In genomic region chr15:22665059-22665702, GRCh38 we compare ENCODE assay signal across 8 cellular contexts.
DNase-seq lines count a peak whose midpoint lies in the region; ATAC-seq and TF ChIP-seq lines count a peak whose summit lies in the region.
"Not testable (repeated sequence)": the region's sequence is repeated elsewhere in the genome, so short reads cannot be mapped to it uniquely, and the experiment has no call there.

No MANE protein-coding gene starts in this region.

- not testable (repeated sequence) for H3K79me2 ChIP-seq in DND-41 (ENCODE audit: insufficient read depth, low read length); osteoblast (ENCODE audit: insufficient read depth, low read length)

- H3K27ac ChIP-seq in DND-41 (ENCODE audit: low read length) (peak overlapping the region; percentile 50; the same call in 1 of the 2 replicates), osteoblast (ENCODE audit: low read depth, low read length) (peak overlapping the region; percentile 68)
- peak overlapping the region; percentile 45 for H3K27ac ChIP-seq in effector memory CD4-positive, alpha-beta T cell (ENCODE audit: insufficient read depth, low read length, poor library complexity, severe bottlenecking)
- H3K27ac ChIP-seq in thymus (ENCODE audit: low read depth): not testable (repeated sequence)

- H3K36me3 ChIP-seq in DND-41 (ENCODE audit: insufficient read depth, low read length); effector memory CD4-positive, alpha-beta T cell (ENCODE audit: control insufficient read depth, insufficient read depth, low read length); osteoblast (ENCODE audit: insufficient read depth, low read length); thymus (ENCODE audit: control insufficient read depth, insufficient read depth): not testable (repeated sequence)

- not testable (repeated sequence) for ATAC-seq in DND-41 (ENCODE audit: insufficient read depth, low read depth)

- TF ChIP-seq CTCF in DND-41 (IDR thresholded peaks at IDR 0.05; ENCODE audit: borderline replicate concordance, extremely low read depth, low read length, poor library complexity, severe bottlenecking); osteoblast (IDR thresholded peaks at IDR 0.05; ENCODE audit: extremely low read depth, low read depth, low read length): not testable (repeated sequence)

- 2% methylated on average over 22 of the region's 22 CpGs for WGBS in thymus

- H3K4me1 ChIP-seq in DND-41 (ENCODE audit: insufficient read depth, low read length); effector memory CD4-positive, alpha-beta T cell (ENCODE audit: control insufficient read depth, insufficient read depth, low read length, poor library complexity, severe bottlenecking); osteoblast (ENCODE audit: insufficient read depth, low read length); thymus (ENCODE audit: control insufficient read depth, insufficient read depth, low read length): not testable (repeated sequence)

- H4K20me1 ChIP-seq in DND-41 (ENCODE audit: insufficient read depth, low read length); osteoblast (ENCODE audit: insufficient read depth, low read length): not testable (repeated sequence)

- peak overlapping the region in 1 of 2 experiments; percentile 54; a peak in 3 of 4 replicates for H3K4me3 ChIP-seq in DND-41 (ENCODE audit: low read depth in 1 of 2, low read length in 2 of 2)
- H3K4me3 ChIP-seq in effector memory CD4-positive, alpha-beta T cell (ENCODE audit: insufficient read depth, low read depth, low read length, poor library complexity, severe bottlenecking): peak overlapping the region; percentile 37
- H3K4me3 ChIP-seq in osteoblast (ENCODE audit: insufficient read depth, low read length): peak overlapping the region; percentile 70
- H3K4me3 ChIP-seq in thymus (ENCODE audit: low read length): peak overlapping the region; percentile 54

- H3K4me2 ChIP-seq in DND-41 (ENCODE audit: insufficient read depth, low read length): peak overlapping the region; percentile 57
- H3K4me2 ChIP-seq in osteoblast (ENCODE audit: insufficient read depth, low read length): peak overlapping the region; percentile 84

- not testable (repeated sequence) for H3K27me3 ChIP-seq in DND-41 (ENCODE audit: insufficient read depth, low read length, poor library complexity); effector memory CD4-positive, alpha-beta T cell (replicated peaks; ENCODE audit: control insufficient read depth, insufficient read depth, low read length, poor library complexity, severe bottlenecking); osteoblast (ENCODE audit: insufficient read depth, low read length); thymus (ENCODE audit: control insufficient read depth, insufficient read depth)

- peak; percentile 38 for DNase-seq in DND-41
- DNase-seq in HT1080 (ENCODE audit: low read depth): peak; percentile 33
- peak; percentile 6 for DNase-seq in RPMI7951 (ENCODE audit: low read depth)
- DNase-seq in activated naive CD4-positive, alpha-beta T cell treated with Interleukin-2 at 50 U/mL for 16 hours: peak; percentile 4
- DNase-seq in effector memory CD4-positive, alpha-beta T cell; osteoblast (ENCODE audit: insufficient read length, low spot score, missing footprints): not testable (repeated sequence)
- DNase-seq in islet precursor cell: peak; percentile 64

- peak overlapping the region; percentile 52 for H3K9ac ChIP-seq in DND-41 (ENCODE audit: low read depth, low read length)

- H2AFZ ChIP-seq in DND-41 (ENCODE audit: low read depth, low read length) (peak overlapping the region; percentile 55), osteoblast (ENCODE audit: low read length) (peak overlapping the region; percentile 80)

- not testable (repeated sequence) for H3K9me3 ChIP-seq in DND-41 (ENCODE audit: insufficient read depth, low read length, severe bottlenecking); effector memory CD4-positive, alpha-beta T cell (ENCODE audit: control insufficient read depth, low read length); osteoblast (ENCODE audit: low read depth, low read length); thymus (ENCODE audit: control insufficient read depth)
